In genomic region chr11:66332371-66333219, GRCh38 we compare ENCODE assay signal across 20 cellular contexts. TPM values are rescaled to one million over a fixed set of nuclear protein-coding genes. Genes with fewer than 3 reads are reported as not detected.
A peak's percentile ranks its signal among the peaks of the same experiment; 100 is the strongest.
DNase-seq lines count a peak whose midpoint lies in the region; ATAC-seq, FAIRE-seq and TF ChIP-seq lines count a peak whose summit lies in the region.
"Had no signal": no experiment of that assay in that cellular context is flagged by ENCODE, and none has a peak within 500 bp of the region (broad histone marks: within the 10 kb centered on the region; RNA-seq: fewer than 3 reads in every experiment).

No MANE protein-coding gene starts in this region.

- no peak for ATAC-seq in stimulated activated memory B cell treated with anti-CD40 and anti-IgM and Interleukin-4, amounts not matched to agents 10 μg/mL and 1 μg/mL and 100 μg/mL, for 72 hours
- ATAC-seq: GM23338 had no signal

- H3K27me3 Mint-ChIP-seq in stimulated activated memory B cell treated with anti-CD40 and anti-IgM and Interleukin-4, amounts not matched to agents 10 μg/mL and 1 μg/mL and 100 μg/mL, for 72 hours, result peaks cover 9% of the 10 kb centered on the region
- H3K27me3 Mint-ChIP-seq: CD4-positive, alpha-beta memory T cell had no signal

- no peak for DNase-seq in cardiac muscle cell (ENCODE audit: low read depth in 1 of 2, low spot score in 1 of 2)
- no peak for DNase-seq in left ventricle myocardium inferior
- no peak for DNase-seq in RWPE1 (ENCODE audit: low spot score)
- DNase-seq in kidney, result peak; percentile 45
- DNase-seq in NCI-H748 (lab: John Stamatoyannopoulos, UW; ENCODE audit: unreplicated experiment), result no peak
- no peak for DNase-seq in glomerular visceral epithelial cell (ENCODE audit: extremely low spot score)
- no peak for DNase-seq in SK-N-DZ (ENCODE audit: low spot score)
- DNase-seq: ACHN; CD4-positive, alpha-beta memory T cell; DND-41; GDM1; NCI-H1105 treated with DMSO at 0.1 percent for 48 hours; NCI-H187; NCI-H774 had no signal

- H3K9ac ChIP-seq in kidney (ENCODE audit: low read length in 2 of 2), result no peak overlapping the region

- no peak for FAIRE-seq in kidney (lab: Jason Lieb, UNC)
- FAIRE-seq: D721Med, GM12892 had no signal

- H3K4me1 ChIP-seq in cardiac muscle cell (ENCODE audit: low read depth), result peaks cover 15% of the 10 kb centered on the region
- H3K4me1 ChIP-seq in left ventricle myocardium inferior, result peaks cover 43% of the 10 kb centered on the region
- H3K4me1 ChIP-seq in kidney (ENCODE audit: control insufficient read depth in 1 of 2, insufficient read depth in 1 of 2, low read depth in 1 of 2, low read length in 2 of 2), result peaks cover 11 to 20% of the 10 kb centered on the region in 2 donors

- H3K4me3 ChIP-seq in cardiac muscle cell (no peak overlapping the region), left ventricle myocardium inferior (no peak overlapping the region), kidney (ENCODE audit: low read length in 2 of 2) (no peak overlapping the region)
- H3K4me3 ChIP-seq: GM23338 had no signal

- peaks cover 40% of the 10 kb centered on the region for H3K4me1 Mint-ChIP-seq in stimulated activated memory B cell treated with anti-CD40 and anti-IgM and Interleukin-4, amounts not matched to agents 10 μg/mL and 1 μg/mL and 100 μg/mL, for 72 hours

- intact Hi-C loops in left ventricle myocardium inferior (cut with micrococcal nuclease) (no loop called here), kidney (cut with DNase I) (no loop called here)

- no peak overlapping the region for H3K4me3 Mint-ChIP-seq in stimulated activated memory B cell treated with anti-CD40 and anti-IgM and Interleukin-4, amounts not matched to agents 10 μg/mL and 1 μg/mL and 100 μg/mL, for 72 hours
- H3K4me3 Mint-ChIP-seq: CD4-positive, alpha-beta memory T cell; GM23338 had no signal

- peak overlapping the region; percentile 26 for H3K27ac Mint-ChIP-seq in stimulated activated memory B cell treated with anti-CD40 and anti-IgM and Interleukin-4, amounts not matched to agents 10 μg/mL and 1 μg/mL and 100 μg/mL, for 72 hours
- H3K27ac Mint-ChIP-seq: GM23338 had no signal

- H3K27me3 ChIP-seq in cardiac muscle cell (no peaks in the 10 kb centered on the region), left ventricle myocardium inferior (ENCODE audit: low read depth) (no peaks in the 10 kb centered on the region)

- H3K9me3 ChIP-seq in cardiac muscle cell (ENCODE audit: low read depth), result no peaks in the 10 kb centered on the region
- no peaks in the 10 kb centered on the region for H3K9me3 ChIP-seq in left ventricle myocardium inferior (replicated peaks)
- H3K9me3 ChIP-seq in kidney (ENCODE audit: control insufficient read depth in 1 of 2, low read length in 2 of 2), result no peaks in the 10 kb centered on the region

- H3K36me3 Mint-ChIP-seq in stimulated activated memory B cell treated with anti-CD40 and anti-IgM and Interleukin-4, amounts not matched to agents 10 μg/mL and 1 μg/mL and 100 μg/mL, for 72 hours, result peaks cover 6% of the 10 kb centered on the region

- H3K9me3 Mint-ChIP-seq in stimulated activated memory B cell treated with anti-CD40 and anti-IgM and Interleukin-4, amounts not matched to agents 10 μg/mL and 1 μg/mL and 100 μg/mL, for 72 hours, result no peaks in the 10 kb centered on the region
- H3K9me3 Mint-ChIP-seq: GM23338 had no signal

- POLR2A ChIA-PET in RWPE1 (lab: Yijun Ruan, JAX; ENCODE audit: low non-redundant PET), result interaction anchor here (1.3 kb wide), 1 partner anchor 12 kb away, joined by 3 read pairs; the partner anchor contains the start of gene BRMS1

- TF ChIP-seq CTCF in cardiac muscle cell (IDR thresholded peaks at IDR 0.05; ENCODE audit: low read depth, low read length) (no peak), left ventricle myocardium inferior (IDR thresholded peaks at IDR 0.05; ENCODE audit: borderline replicate concordance) (no peak), RWPE1 (conservative IDR thresholded peaks at IDR 0.05; ENCODE audit: low read depth) (no peak), kidney (IDR thresholded peaks at IDR 0.05; ENCODE audit: borderline replicate concordance, extremely low read depth, insufficient read depth) (no peak)

- H3K36me3 ChIP-seq in cardiac muscle cell (no peaks in the 10 kb centered on the region), left ventricle myocardium inferior (peaks cover 18% of the 10 kb centered on the region), kidney (ENCODE audit: control insufficient read depth in 1 of 2, insufficient read depth in 2 of 2, low read length in 2 of 2) (no peaks in the 10 kb centered on the region)

- H3K27ac ChIP-seq in cardiac muscle cell (peak overlapping the region; percentile 71), left ventricle myocardium inferior (replicated peaks) (no peak overlapping the region), RWPE1 (peak overlapping the region; percentile 100), kidney (ENCODE audit: low read depth in 2 of 2, low read length in 2 of 2) (no peak overlapping the region)

- CTCF ChIA-PET in RWPE1 (lab: Yijun Ruan, JAX), result no interaction called here

RNA-seq across cellular contexts. Expression of gene RIN1, which starts 3.6 kb away (rescaled TPM):
- total RNA-seq in cardiac muscle cell (4.9 and 9.4 TPM in 2 replicates), left ventricle myocardium inferior (1.0 TPM), kidney (9.2 TPM)
- polyA plus RNA-seq in cardiac muscle cell (1.9 and 4.8 TPM in 2 replicates), kidney (ENCODE audit: insufficient read depth, low read depth, low replicate concordance) (2.3 TPM)
- polyA plus RNA-seq in SK-N-DZ (2014; cell fraction: cytosol; rRNA removed), result 3.2 and 3.8 TPM in 2 replicates
- polyA plus RNA-seq in SK-N-DZ (2014; cell fraction: nucleus; rRNA removed), result 5.6 and 15.1 TPM in 2 replicates

RNA-seq across cellular contexts. Expression of gene BRMS1, which starts 12.3 kb away (rescaled TPM):
- 29.3 and 33.2 TPM in 2 replicates for total RNA-seq in cardiac muscle cell
- 33.8 and 37.3 TPM in 2 replicates for polyA plus RNA-seq in cardiac muscle cell
- 14.7 TPM for total RNA-seq in left ventricle myocardium inferior
- 32.8 TPM for total RNA-seq in kidney
- polyA plus RNA-seq in kidney (ENCODE audit: insufficient read depth, low read depth, low replicate concordance), result 69.7 TPM
- 90.6 and 91.7 TPM in 2 replicates for polyA plus RNA-seq in SK-N-DZ (2014; cell fraction: cytosol; rRNA removed)
- 69.4 and 98.9 TPM in 2 replicates for polyA plus RNA-seq in SK-N-DZ (2014; cell fraction: nucleus; rRNA removed)

RNA-seq across cellular contexts. Expression of gene B4GAT1, which starts 14.8 kb away (rescaled TPM):
- total RNA-seq in cardiac muscle cell (138 and 194 TPM in 2 replicates), left ventricle myocardium inferior (52.9 TPM), kidney (21.7 TPM)
- polyA plus RNA-seq in cardiac muscle cell (129 and 174 TPM in 2 replicates), kidney (ENCODE audit: insufficient read depth, low read depth, low replicate concordance) (59.9 TPM)
- polyA plus RNA-seq in SK-N-DZ (2014; cell fraction: cytosol; rRNA removed), result 67.1 and 84.2 TPM in 2 replicates
- 30.3 and 33.2 TPM in 2 replicates for polyA plus RNA-seq in SK-N-DZ (2014; cell fraction: nucleus; rRNA removed)

RNA-seq across cellular contexts. Expression of gene CD248, which starts 15.8 kb away (rescaled TPM):
- 7.9 and 11.4 TPM in 2 replicates for total RNA-seq in cardiac muscle cell
- polyA plus RNA-seq in cardiac muscle cell, result 20.2 and 31.2 TPM in 2 replicates
- total RNA-seq in left ventricle myocardium inferior, result 12.3 TPM
- total RNA-seq in kidney, result 22.9 TPM
- 14.8 TPM for polyA plus RNA-seq in kidney (ENCODE audit: insufficient read depth, low read depth, low replicate concordance)
- 10.9 and 12.6 TPM in 2 replicates for polyA plus RNA-seq in SK-N-DZ (2014; cell fraction: cytosol; rRNA removed)
- 4.7 and 5.3 TPM in 2 replicates for polyA plus RNA-seq in SK-N-DZ (2014; cell fraction: nucleus; rRNA removed)
- total RNA-seq: RPMI7951, SK-MEL-5 had no signal

RNA-seq across cellular contexts. Expression of gene SLC29A2, which starts 39.0 kb away (rescaled TPM):
- 30.2 and 36.8 TPM in 2 replicates for total RNA-seq in cardiac muscle cell
- 32.6 and 50.2 TPM in 2 replicates for polyA plus RNA-seq in cardiac muscle cell
- total RNA-seq in left ventricle myocardium inferior, result 14.6 TPM
- total RNA-seq in kidney, result 10.4 TPM
- 17.5 TPM for polyA plus RNA-seq in kidney (ENCODE audit: insufficient read depth, low read depth, low replicate concordance)
- 14.6 and 20.2 TPM in 2 replicates for polyA plus RNA-seq in SK-N-DZ (2014; cell fraction: cytosol; rRNA removed)
- 46.1 and 62.7 TPM in 2 replicates for polyA plus RNA-seq in SK-N-DZ (2014; cell fraction: nucleus; rRNA removed)

Comparison
In these comparisons a context has a peak if more than half of its experiments do, and no peak if none do; other contexts are left out.
1. H3K27ac ChIP-seq: peak in cardiac muscle cell (single experiment) and RWPE1 (single experiment); none in left ventricle myocardium inferior (single experiment) and kidney (0 of 2).